8 cellular contexts compared by ENCODE assay signal in the genomic region with DNA sequence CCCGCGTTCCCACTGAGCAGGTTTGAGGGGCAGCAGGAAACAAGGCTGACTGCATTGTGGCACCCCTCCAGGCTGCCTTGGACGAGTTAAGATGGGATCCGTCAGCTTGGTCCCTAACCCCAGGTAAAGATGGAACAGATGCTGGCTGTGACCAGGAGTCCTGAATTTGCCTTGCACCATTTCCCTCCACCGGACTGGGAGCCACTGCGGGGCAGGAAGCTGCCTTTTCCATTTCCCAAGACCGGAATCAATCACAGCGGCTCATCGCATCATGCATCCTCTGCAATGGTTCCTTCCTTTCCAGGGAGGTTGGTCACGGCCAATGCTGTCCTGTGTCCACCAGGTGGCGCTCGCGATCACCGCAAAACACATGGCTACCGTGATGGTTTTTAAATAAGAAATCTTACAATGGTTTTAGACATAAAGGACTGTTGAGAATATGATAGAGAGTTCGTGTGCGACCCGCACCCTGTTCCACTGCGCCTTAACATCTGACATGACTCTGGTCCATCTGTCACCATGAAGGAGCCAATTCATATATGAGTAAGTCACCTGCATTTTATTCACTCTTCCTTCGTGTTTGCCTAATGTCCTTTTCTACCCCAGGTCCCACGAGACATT.
DNase-seq lines count a peak whose midpoint lies in the region; ATAC-seq and TF ChIP-seq lines count a peak whose summit lies in the region.

No MANE protein-coding gene starts in this region.

- no peak overlapping the region for H3K4me3 Mint-ChIP-seq in nephron progenitor cell

- no peak overlapping the region for H3K4me3 ChIP-seq in fibroblast of pulmonary artery (replicated peaks; ENCODE audit: low read depth, low read length)

- H3K27me3 Mint-ChIP-seq in nephron progenitor cell (ENCODE audit: low read depth, poor library complexity) = peaks cover 19% of the 10 kb centered on the region

- peaks cover 73% of the 10 kb centered on the region for H3K4me1 Mint-ChIP-seq in nephron progenitor cell

- H3K9me3 Mint-ChIP-seq in nephron progenitor cell = no peaks in the 10 kb centered on the region

- DNase-seq in DMS79 (lab: John Stamatoyannopoulos, UW) = peak; percentile 79
- DNase-seq in LoVo (ENCODE audit: low spot score) = peak; percentile 69
- peak; percentile 63 for DNase-seq in RPMI8226
- peak; percentile 72 to 82 for DNase-seq in activated T-helper 1 cell treated with anti-CD3 and anti-CD28 coated beads, Interleukin-2, amount 50 U/mL, for 16 hours (ENCODE audit: low read depth in 1 of 2, low spot score in 1 of 2)
- DNase-seq in fibroblast of pulmonary artery (ENCODE audit: low read depth) = peak; percentile 94
- DNase-seq in nephron progenitor cell = peak; percentile 82
- peak; percentile 87 for DNase-seq in stimulated activated naive CD8-positive, alpha-beta T cell treated with anti-CD3 and anti-CD28 coated beads, Interleukin-15, Interleukin-2, amounts not matched to agents 100 U/mL and 50 U/mL, for 24 hours

- TF ChIP-seq CTCF in fibroblast of pulmonary artery (IDR thresholded peaks at IDR 0.05; ENCODE audit: low read length, missing control alignments) = peak; percentile 92
- peak; percentile 98 for TF ChIP-seq CTCF in nephron progenitor cell (IDR thresholded peaks at IDR 0.05)

- H3K36me3 Mint-ChIP-seq in nephron progenitor cell (ENCODE audit: low read depth) = no peaks in the 10 kb centered on the region

- ATAC-seq in stimulated activated naive CD8-positive, alpha-beta T cell treated with anti-CD3 and anti-CD28 coated beads, Interleukin-15, Interleukin-2, amounts not matched to agents 100 U/mL and 50 U/mL, for 24 hours = no peak
- no peak for ATAC-seq in HG03139 (IDR thresholded peaks at IDR 0.05; ENCODE audit: unreplicated experiment)

- H3K27ac Mint-ChIP-seq in nephron progenitor cell = no peak overlapping the region
